7 cellular contexts compared by ENCODE assay signal in genomic region chr17:78925234-78925633, GRCh38. TPM values are rescaled to one million over a fixed set of nuclear protein-coding genes. Genes with fewer than 3 reads are reported as not detected.
DNase-seq lines count a peak whose midpoint lies in the region; ATAC-seq and TF ChIP-seq lines count a peak whose summit lies in the region.

Gene TIMP2, minus strand, starts transcription at chr17:78925387. Its CDS starts 299 bp downstream, at chr17:78925088.

- H3K4me1 Mint-ChIP-seq in GM23338: peaks cover 27% of the 10 kb centered on the region
- H3K4me1 Mint-ChIP-seq in activated CD4-positive, alpha-beta T cell treated with anti-CD3 and anti-CD28 coated beads, Interleukin-2, amount 10 ng/mL, durations not matched to agents 7 days and 5 days: peaks cover 17% of the 10 kb centered on the region

- H3K4me2 ChIP-seq in GM23338: peak within 1 kb of the TSS; percentile 97

- POLR2A ChIA-PET in activated CD4-positive, alpha-beta T cell treated with anti-CD3 and anti-CD28 coated beads, Interleukin-2, amount 10 ng/mL, durations not matched to agents 7 days and 5 days (lab: Charles Lee): interaction anchor here (0.5 kb wide), 1 partner anchor 55 kb away, joined by 3 read pairs; no protein-coding TSS in a partner anchor

- H3K79me2 ChIP-seq in GM23338 (replicated peaks; ENCODE audit: insufficient read depth): peaks cover 31% of the 10 kb centered on the region

- ATAC-seq in GM23338 (peak; percentile 67), GM19395 (IDR thresholded peaks at IDR 0.05; ENCODE audit: unreplicated experiment) (no peak)

- H3K27ac ChIP-seq in GM23338 (ENCODE audit: low read depth) (no peak within 1 kb of the TSS), coronary artery (peak within 1 kb of the TSS; percentile 99 to 100)

- CTCF ChIA-PET in activated CD4-positive, alpha-beta T cell treated with anti-CD3 and anti-CD28 coated beads, Interleukin-2, amount 10 ng/mL, durations not matched to agents 7 days and 5 days (lab: Charles Lee): no interaction called here

- H4K20me1 ChIP-seq in GM23338 (replicated peaks; ENCODE audit: insufficient read depth): peaks cover 17% of the 10 kb centered on the region

- peaks cover 13% of the 10 kb centered on the region for H3K4me1 ChIP-seq in GM23338 (ENCODE audit: insufficient read depth)

- 0 out of 2 replicates have a peak, but pooled peaks cover 3% of the 10 kb centered on the region for H3K36me3 ChIP-seq in GM23338 (ENCODE audit: insufficient read depth)

- H3K4me3 Mint-ChIP-seq in GM23338: peak within 1 kb of the TSS; percentile 73
- peak within 1 kb of the TSS; percentile 66 for H3K4me3 Mint-ChIP-seq in activated CD4-positive, alpha-beta T cell treated with anti-CD3 and anti-CD28 coated beads, Interleukin-2, amount 10 ng/mL, durations not matched to agents 7 days and 5 days

- H3K27ac Mint-ChIP-seq in GM23338: no peak within 1 kb of the TSS
- H3K27ac Mint-ChIP-seq in activated CD4-positive, alpha-beta T cell treated with anti-CD3 and anti-CD28 coated beads, Interleukin-2, amount 10 ng/mL, durations not matched to agents 7 days and 5 days: peak within 1 kb of the TSS; percentile 57

- no peaks in the 10 kb centered on the region for H3K27me3 ChIP-seq in GM23338 (ENCODE audit: insufficient read depth)

- peak; percentile 91 for DNase-seq in GM23338 (ENCODE audit: low spot score)
- peak; percentile 49 to 91 for DNase-seq in NCI-H446 (lab: John Stamatoyannopoulos, UW)
- DNase-seq in activated CD4-positive, alpha-beta T cell treated with anti-CD3 and anti-CD28 coated beads, Interleukin-2, amount 10 ng/mL, durations not matched to agents 7 days and 5 days: peak; percentile 71
- peak; percentile 90 for DNase-seq in coronary artery (ENCODE audit: low spot score)
- DNase-seq in left kidney (ENCODE audit: low read depth, low spot score): peak; percentile 96
- DNase-seq in stimulated activated CD4-positive, alpha-beta T cell treated with anti-CD3 and anti-CD28 coated beads, Interleukin-1b, Interleukin-23, amount 100 ng/mL, for 4 hours (ENCODE audit: low read depth in 2 of 2): peak; percentile 56 to 57

- H3K27me3 Mint-ChIP-seq in GM23338 (ENCODE audit: insufficient read depth, low read depth, poor library complexity): peaks cover 11% of the 10 kb centered on the region
- H3K27me3 Mint-ChIP-seq in activated CD4-positive, alpha-beta T cell treated with anti-CD3 and anti-CD28 coated beads, Interleukin-2, amount 10 ng/mL, durations not matched to agents 7 days and 5 days: peaks cover 26% of the 10 kb centered on the region

- TF ChIP-seq CTCF in GM23338 (conservative IDR thresholded peaks at IDR 0.05; ENCODE audit: low read depth in 2 of 2) (no peak), coronary artery (IDR thresholded peaks at IDR 0.05) (no peak)

- no peaks in the 10 kb centered on the region for H3K9me2 ChIP-seq in GM23338 (ENCODE audit: insufficient read depth)

- 0 out of 2 replicates have a peak, but pooled peaks cover 3% of the 10 kb centered on the region for H3F3A ChIP-seq in GM23338 (replicated peaks; ENCODE audit: low read depth)

- no peaks in the 10 kb centered on the region for H3K36me3 Mint-ChIP-seq in GM23338 (ENCODE audit: low read depth)
- no peaks in the 10 kb centered on the region for H3K36me3 Mint-ChIP-seq in activated CD4-positive, alpha-beta T cell treated with anti-CD3 and anti-CD28 coated beads, Interleukin-2, amount 10 ng/mL, durations not matched to agents 7 days and 5 days (ENCODE audit: low read depth)

- no peaks in the 10 kb centered on the region for H3K9me3 Mint-ChIP-seq in GM23338
- H3K9me3 Mint-ChIP-seq in activated CD4-positive, alpha-beta T cell treated with anti-CD3 and anti-CD28 coated beads, Interleukin-2, amount 10 ng/mL, durations not matched to agents 7 days and 5 days: no peaks in the 10 kb centered on the region

- peak within 1 kb of the TSS; percentile 87 for H2AFZ ChIP-seq in GM23338

- H3K4me3 ChIP-seq in GM23338: peak within 1 kb of the TSS; percentile 82
- H3K4me3 ChIP-seq in coronary artery: peak within 1 kb of the TSS; percentile 90

TF ChIP-seq in GM23338, 12 proteins besides CTCF, POLR2A, EP300 and RAD21 (continues in another document):
- no peak for TF ChIP-seq CREB1 (CRISPR knock-in tag; IDR thresholded peaks at IDR 0.05; ENCODE audit: low read depth)
- no peak for TF ChIP-seq EZH2 (IDR thresholded peaks at IDR 0.05; ENCODE audit: low read depth, unreplicated experiment)
- no peak for TF ChIP-seq NANOG (IDR thresholded peaks at IDR 0.05; ENCODE audit: borderline replicate concordance)
- no peak for TF ChIP-seq REST (IDR thresholded peaks at IDR 0.05; ENCODE audit: unreplicated experiment)
- TF ChIP-seq EZH2phosphoT487 (IDR thresholded peaks at IDR 0.05; ENCODE audit: unreplicated experiment): no peak

RNA-seq across cellular contexts. Expression of gene TIMP2, which starts in this region (rescaled TPM):
- total RNA-seq in GM23338 (2014; rRNA removed; shearing (Covaris generic)): 22.5 and 24.4 TPM in 2 replicates
- 10.6 and 12.5 TPM in 2 replicates for polyA plus RNA-seq in GM23338 (2016; fragmentation: Nextera tagmentation; extraction: Ambion mirVana)
- 1 to 10 TPM; 2.4 to 2.6 TPM for total RNA-seq in activated CD4-positive, alpha-beta T cell treated with anti-CD3 and anti-CD28 coated beads, Interleukin-2, amount 10 ng/mL, durations not matched to agents 7 days and 5 days
